22 cellular contexts compared by ENCODE assay signal in the genomic region with DNA sequence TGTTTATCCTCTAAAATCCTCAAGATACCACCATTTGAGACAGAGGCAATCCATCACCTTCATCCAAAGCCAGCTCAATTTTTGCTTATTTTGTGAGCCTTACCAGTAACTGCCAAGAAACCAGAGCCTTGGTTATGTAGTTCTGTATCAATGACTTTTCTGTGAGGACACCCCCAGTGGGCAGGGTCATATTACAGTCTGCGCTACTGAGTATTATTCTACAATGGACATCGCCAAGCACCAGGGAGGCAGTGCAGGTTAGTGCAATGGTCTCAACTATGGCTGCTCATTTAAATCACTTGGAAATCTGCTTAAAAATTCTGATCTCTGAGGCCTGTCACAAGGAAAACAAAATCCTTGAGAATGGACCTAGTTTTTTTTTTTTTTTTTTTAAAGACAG.
DNase-seq lines count a peak whose midpoint lies in the region; ATAC-seq and TF ChIP-seq lines count a peak whose summit lies in the region.
"Had no signal": no experiment of that assay in that cellular context is flagged by ENCODE, and none has a peak within 500 bp of the region (broad histone marks: within the 10 kb centered on the region; RNA-seq: fewer than 3 reads in every experiment).

No MANE protein-coding gene starts in this region.

- TF ChIP-seq CTCF in cardiac muscle cell (IDR thresholded peaks at IDR 0.05; ENCODE audit: low read depth, low read length) (no peak), left ventricle myocardium inferior (IDR thresholded peaks at IDR 0.05; ENCODE audit: borderline replicate concordance) (no peak), chondrocyte (IDR thresholded peaks at IDR 0.05) (peak; percentile 12), Peyer's patch (IDR thresholded peaks at IDR 0.05) (no peak)

- DNase-seq in cardiac muscle cell (ENCODE audit: low read depth in 1 of 2, low spot score in 1 of 2) = no peak
- no peak for DNase-seq in left ventricle myocardium inferior
- no peak for DNase-seq in chondrocyte (ENCODE audit: low spot score)
- DNase-seq in naive thymus-derived CD8-positive, alpha-beta T cell = no peak
- DNase-seq in Peyer's patch = no peak
- no peak for DNase-seq in AG20443 (ENCODE audit: low spot score)
- DNase-seq in dedifferentiated amniotic fluid mesenchymal stem cell (ENCODE audit: extremely low spot score) = no peak
- DNase-seq: activated CD4-positive, alpha-beta T cell treated with anti-CD3 and anti-CD28 coated beads, Interleukin-2, amount 50 U/mL, for 1 hour; activated CD8-positive, alpha-beta memory T cell treated with anti-CD3 and anti-CD28 coated beads, Interleukin-2, amount 50 U/mL, for 48 hours; activated gamma-delta T cell; Calu3; colonic mucosa; Karpas-422; lower lobe of right lung; NCI-H1694 treated with DMSO at 0.1 percent for 48 hours; NCI-H446; OCI-M1; psoas muscle had no signal

- no peak for TF ChIP-seq POLR2A in Peyer's patch (IDR thresholded peaks at IDR 0.05)

- no peaks in the 10 kb centered on the region for H3K27me3 ChIP-seq in cardiac muscle cell
- no peaks in the 10 kb centered on the region for H3K27me3 ChIP-seq in left ventricle myocardium inferior (ENCODE audit: low read depth)
- no peaks in the 10 kb centered on the region for H3K27me3 ChIP-seq in Peyer's patch
- H3K27me3 ChIP-seq: BLaER1 treated with 17β-estradiol and CSF1 and Interleukin-3, amounts not matched to agents 10 nM and 100 nM; colonic mucosa; suprapubic skin had no signal

- intact Hi-C loops in left ventricle myocardium inferior (cut with micrococcal nuclease) = no loop called here

- H3K36me3 ChIP-seq in cardiac muscle cell (peaks cover 11% of the 10 kb centered on the region), left ventricle myocardium inferior (no peaks in the 10 kb centered on the region), Peyer's patch (no peaks in the 10 kb centered on the region)
- H3K36me3 ChIP-seq: colonic mucosa, suprapubic skin had no signal

- ATAC-seq in naive thymus-derived CD8-positive, alpha-beta T cell = no peak
- ATAC-seq: GM12878, lower lobe of right lung, Right ventricle myocardium inferior had no signal

- no peak overlapping the region for H3K27ac Mint-ChIP-seq in chondrocyte (ENCODE audit: unreplicated experiment)
- peak overlapping the region in 8 of 10 donors; percentile 3 to 86 (median 46) for H3K27ac Mint-ChIP-seq in naive thymus-derived CD8-positive, alpha-beta T cell

- no peak overlapping the region for H3K4me3 ChIP-seq in cardiac muscle cell
- no peak overlapping the region for H3K4me3 ChIP-seq in left ventricle myocardium inferior
- no peak overlapping the region for H3K4me3 ChIP-seq in Peyer's patch
- H3K4me3 ChIP-seq: BLaER1 treated with 17β-estradiol and CSF1 and Interleukin-3, amounts not matched to agents 10 nM and 100 nM; colonic mucosa; GM12878; lower lobe of right lung; psoas muscle; suprapubic skin had no signal

- no peak overlapping the region for H3K4me3 Mint-ChIP-seq in chondrocyte (ENCODE audit: unreplicated experiment)
- no peak overlapping the region for H3K4me3 Mint-ChIP-seq in naive thymus-derived CD8-positive, alpha-beta T cell

- H3K4me1 Mint-ChIP-seq in chondrocyte (ENCODE audit: low read depth) = peaks cover 64% of the 10 kb centered on the region
- H3K4me1 Mint-ChIP-seq in naive thymus-derived CD8-positive, alpha-beta T cell = peaks cover 0 to 10% (median 4%) of the 10 kb centered on the region in 4 donors

- H3K9me3 Mint-ChIP-seq in chondrocyte (ENCODE audit: low read depth) = no peaks in the 10 kb centered on the region
- H3K9me3 Mint-ChIP-seq in naive thymus-derived CD8-positive, alpha-beta T cell = no peaks in the 10 kb centered on the region

- no peaks in the 10 kb centered on the region for H3K9me3 ChIP-seq in cardiac muscle cell (ENCODE audit: low read depth)
- no peaks in the 10 kb centered on the region for H3K9me3 ChIP-seq in left ventricle myocardium inferior (replicated peaks)
- no peaks in the 10 kb centered on the region for H3K9me3 ChIP-seq in Peyer's patch
- H3K9me3 ChIP-seq: BLaER1 treated with 17β-estradiol and CSF1 and Interleukin-3, amounts not matched to agents 10 nM and 100 nM; colonic mucosa; lower lobe of right lung; psoas muscle; suprapubic skin had no signal

- peaks cover 34% of the 10 kb centered on the region for H3K4me1 ChIP-seq in cardiac muscle cell (ENCODE audit: low read depth)
- H3K4me1 ChIP-seq in left ventricle myocardium inferior = no peaks in the 10 kb centered on the region
- no peaks in the 10 kb centered on the region for H3K4me1 ChIP-seq in Peyer's patch
- H3K4me1 ChIP-seq: BLaER1 treated with 17β-estradiol and CSF1 and Interleukin-3, amounts not matched to agents 10 nM and 100 nM; colonic mucosa; lower lobe of right lung; suprapubic skin had no signal

- POLR2A ChIA-PET in naive thymus-derived CD8-positive, alpha-beta T cell (lab: Charles Lee) = no interaction called here

- no peaks in the 10 kb centered on the region for H3K27me3 Mint-ChIP-seq in chondrocyte (ENCODE audit: low read depth)
- H3K27me3 Mint-ChIP-seq in naive thymus-derived CD8-positive, alpha-beta T cell = no peaks in the 10 kb centered on the region

- H3K36me3 Mint-ChIP-seq in chondrocyte (ENCODE audit: low read depth) = no peaks in the 10 kb centered on the region
- peaks cover 0 to 96% (median 5%) of the 10 kb centered on the region in 3 donors for H3K36me3 Mint-ChIP-seq in naive thymus-derived CD8-positive, alpha-beta T cell

- peak overlapping the region; percentile 71 for H3K27ac ChIP-seq in cardiac muscle cell
- no peak overlapping the region for H3K27ac ChIP-seq in left ventricle myocardium inferior (replicated peaks)
- H3K27ac ChIP-seq in Peyer's patch = peak overlapping the region in 1 of 4 donors; percentile 70
- H3K27ac ChIP-seq: BLaER1 treated with 17β-estradiol and CSF1 and Interleukin-3, amounts not matched to agents 10 nM and 100 nM; lower lobe of right lung; psoas muscle; suprapubic skin had no signal
